In genomic region chr10:99659031-99659867, GRCh38 we compare ENCODE assay signal across 1 cellular context.
A peak's percentile ranks its signal among the peaks of the same experiment; 100 is the strongest.
TF ChIP-seq lines count a peak whose summit lies in the region.

ENTPD7 (plus strand) TSS chr10:99659509; CDS start chr10:99659957, 448 bp downstream.

TF ChIP-seq in HepG2, 621 proteins besides CTCF, POLR2A, EP300 and RAD21 (continued from another document and continues in another):
- no peak for TF ChIP-seq TFE3 (CRISPR knock-in tag; IDR thresholded peaks at IDR 0.05)
- TF ChIP-seq ZNF550 (CRISPR knock-in tag; IDR thresholded peaks at IDR 0.05; ENCODE audit: borderline replicate concordance) = 0 out of 2 replicates have a peak, but pooled peaks have one; percentile 15
- no peak for TF ChIP-seq REST (IDR thresholded peaks at IDR 0.05; ENCODE audit: borderline replicate concordance in 1 of 2, low read depth in 1 of 2, low read length in 2 of 2)
- TF ChIP-seq ZNF468 (CRISPR knock-in tag; IDR thresholded peaks at IDR 0.05) = no peak
- 0 out of 2 replicates have a peak, but pooled peaks have one; percentile 35 for TF ChIP-seq ZBTB4 (CRISPR knock-in tag; IDR thresholded peaks at IDR 0.05; ENCODE audit: borderline replicate concordance)
- no peak for TF ChIP-seq BHLHE40 (IDR thresholded peaks at IDR 0.05; ENCODE audit: low read length)
- TF ChIP-seq ELF4 (CRISPR knock-in tag; IDR thresholded peaks at IDR 0.05; ENCODE audit: borderline replicate concordance) = no peak
- peak; percentile 70; the same call in 1 of the 2 replicates for TF ChIP-seq GZF1 (CRISPR knock-in tag; IDR thresholded peaks at IDR 0.05)
- TF ChIP-seq ZSCAN30 (CRISPR knock-in tag; IDR thresholded peaks at IDR 0.05) = no peak
- TF ChIP-seq ZNF557 (CRISPR knock-in tag; IDR thresholded peaks at IDR 0.05) = no peak
- peak; percentile 21 for TF ChIP-seq U2AF1 (optimal IDR thresholded peaks at IDR 0.05; ENCODE audit: low read depth, low read length)
- peak; percentile 85 for TF ChIP-seq ZFY (CRISPR knock-in tag; IDR thresholded peaks at IDR 0.05)
- no peak for TF ChIP-seq SP5 (CRISPR knock-in tag; IDR thresholded peaks at IDR 0.05; ENCODE audit: borderline replicate concordance, low read depth)
- TF ChIP-seq THAP11 (CRISPR knock-in tag; IDR thresholded peaks at IDR 0.05) = peak; percentile 57
- TF ChIP-seq ZNF614 (CRISPR knock-in tag; IDR thresholded peaks at IDR 0.05; ENCODE audit: borderline replicate concordance) = no peak
- no peak for TF ChIP-seq ZBTB43 (CRISPR knock-in tag; conservative IDR thresholded peaks at IDR 0.05)
- no peak for TF ChIP-seq FLYWCH1 (CRISPR knock-in tag; IDR thresholded peaks at IDR 0.05)
- no peak for TF ChIP-seq IRF1 (CRISPR knock-in tag; IDR thresholded peaks at IDR 0.05; ENCODE audit: low read depth)
- peak; percentile 10; the same call in 1 of the 2 replicates for TF ChIP-seq ZNF574 (CRISPR knock-in tag; IDR thresholded peaks at IDR 0.05)
- TF ChIP-seq ZNF646 (CRISPR knock-in tag; IDR thresholded peaks at IDR 0.05) = no peak
- TF ChIP-seq EZH2 (conservative IDR thresholded peaks at IDR 0.05; ENCODE audit: low read depth, low read length) = no peak
- TF ChIP-seq SRY (CRISPR knock-in tag; IDR thresholded peaks at IDR 0.05) = no peak
- no peak for TF ChIP-seq ARID3A (IDR thresholded peaks at IDR 0.05; ENCODE audit: low read depth, low read length)
- 0 out of 2 replicates have a peak, but pooled peaks have one; percentile 56 for TF ChIP-seq ZNF556 (CRISPR knock-in tag; IDR thresholded peaks at IDR 0.05; ENCODE audit: borderline replicate concordance)
- TF ChIP-seq SMC3 (IDR thresholded peaks at IDR 0.05; ENCODE audit: low read length) = no peak
- TF ChIP-seq SNAPC2 (CRISPR knock-in tag; IDR thresholded peaks at IDR 0.05) = no peak
- TF ChIP-seq TBX3 (IDR thresholded peaks at IDR 0.05; ENCODE audit: borderline replicate concordance) = no peak
- peak; percentile 40; the same call in 1 of the 2 replicates for TF ChIP-seq TBX2 (CRISPR knock-in tag; IDR thresholded peaks at IDR 0.05; ENCODE audit: borderline replicate concordance)
- TF ChIP-seq ZNF678 (CRISPR knock-in tag; IDR thresholded peaks at IDR 0.05) = no peak
- TF ChIP-seq ZNF350 (CRISPR knock-in tag; IDR thresholded peaks at IDR 0.05; ENCODE audit: borderline replicate concordance, low read depth) = peak; percentile 55; the same call in 1 of the 2 replicates
- 0 out of 2 replicates have a peak, but pooled peaks have one; percentile 80 for TF ChIP-seq ZNF782 (CRISPR knock-in tag; IDR thresholded peaks at IDR 0.05; ENCODE audit: borderline replicate concordance)
- TF ChIP-seq FOXM1 (CRISPR knock-in tag; IDR thresholded peaks at IDR 0.05) = no peak
